ENCODE assay signal across 7 cellular contexts in genomic region chr7:34823650-34824258, GRCh38.
DNase-seq lines count a peak whose midpoint lies in the region; ATAC-seq, FAIRE-seq and TF ChIP-seq lines count a peak whose summit lies in the region.

No MANE protein-coding gene starts in this region.

- POLR2A ChIA-PET in GM10248 (lab: Yijun Ruan, JAX): no interaction called here

- no peak overlapping the region for H3K27ac ChIP-seq in brain microvascular endothelial cell
- no peak overlapping the region for H3K27ac ChIP-seq in keratinocyte (ENCODE audit: control insufficient read depth, insufficient read depth, low read length)

- in situ Hi-C loops in brain microvascular endothelial cell (cut with HindIII; ENCODE audit: low pct_ligation_motif_present, low sequenced_read_pairs): no loop called here

- CTCF ChIA-PET in GM10248 (lab: Yijun Ruan, JAX): interaction anchor here (0.8 to 1.4 kb wide), 12 partner anchors 8 to 800 kb away, joined by 3 to 5 read pairs (median 4); no protein-coding TSS in a partner anchor

- H3K9me1 ChIP-seq in keratinocyte (ENCODE audit: control insufficient read depth, extremely low read depth, insufficient read depth, low read length): no peaks in the 10 kb centered on the region

- ATAC-seq in GM21576 (IDR thresholded peaks at IDR 0.05; ENCODE audit: unreplicated experiment): peak; percentile 90

- dilution Hi-C loops in keratinocyte (cut with MboI; ENCODE audit: extremely low pct_ligation_motif_present, low sequenced_read_pairs): no loop called here

- DNase-seq in GM10248 (ENCODE audit: extremely low spot score) (peak; percentile 58), LHCN-M2 (ENCODE audit: low read depth) (peak; percentile 45), T-helper 2 cell (peak in 4 of 5 experiments; percentile 6 to 53 (median 31)), brain microvascular endothelial cell (peak; percentile 52), keratinocyte (ENCODE audit: low read depth, low spot score) (no peak)
- DNase-seq in stimulated activated CD4-positive, alpha-beta T cell treated with anti-CD3 and anti-CD28 coated beads, Interleukin-4, amount 100 ng/mL, for 48 hours (ENCODE audit: low read depth in 2 of 2): peak; percentile 46 to 51

- peak; percentile 53 for FAIRE-seq in keratinocyte (lab: Jason Lieb, UNC)

- H3K9me3 ChIP-seq in keratinocyte (ENCODE audit: control insufficient read depth, low read depth, low read length): no peaks in the 10 kb centered on the region

- H3K36me3 ChIP-seq in brain microvascular endothelial cell (replicated peaks) (no peaks in the 10 kb centered on the region), keratinocyte (ENCODE audit: control insufficient read depth in 2 of 2, extremely low read depth in 1 of 2, insufficient read depth in 2 of 2, low read length in 2 of 2) (no peaks in the 10 kb centered on the region)

- H3K4me3 ChIP-seq in brain microvascular endothelial cell (ENCODE audit: low read depth, low read length): no peak overlapping the region
- no peak overlapping the region for H3K4me3 ChIP-seq in keratinocyte (ENCODE audit: control insufficient read depth in 2 of 3, extremely low read depth in 1 of 3, insufficient read depth in 2 of 3, low read depth in 1 of 3, low read length in 3 of 3)

- H4K20me1 ChIP-seq in keratinocyte (ENCODE audit: control insufficient read depth, extremely low read depth, insufficient read depth, low read length): no peaks in the 10 kb centered on the region

- H3K27me3 ChIP-seq in brain microvascular endothelial cell (replicated peaks) (no peaks in the 10 kb centered on the region), keratinocyte (ENCODE audit: control insufficient read depth, extremely low read depth, insufficient read depth, low read length) (no peaks in the 10 kb centered on the region)

- no peak overlapping the region for H3K9ac ChIP-seq in keratinocyte (ENCODE audit: control insufficient read depth, extremely low read depth, insufficient read depth, low read length)

- no peak overlapping the region for H3K4me2 ChIP-seq in keratinocyte (ENCODE audit: control insufficient read depth, extremely low read depth, insufficient read depth, low read depth, low read length)

- no peaks in the 10 kb centered on the region for H3K4me1 ChIP-seq in keratinocyte (ENCODE audit: control insufficient read depth, extremely low read depth, insufficient read depth, low read length)

- no peak overlapping the region for H2AFZ ChIP-seq in keratinocyte (ENCODE audit: control insufficient read depth, low read length)

- no peaks in the 10 kb centered on the region for H3K79me2 ChIP-seq in keratinocyte (ENCODE audit: control insufficient read depth, insufficient read depth, low read length)

- TF ChIP-seq CTCF in GM10248 (IDR thresholded peaks at IDR 0.05; ENCODE audit: control extremely low read depth, extremely low read depth, low read depth, missing control alignments) (peak; percentile 78), brain microvascular endothelial cell (IDR thresholded peaks at IDR 0.05; ENCODE audit: low read depth, low read length, missing control alignments) (peak; percentile 94), keratinocyte (optimal IDR thresholded peaks at IDR 0.05 in 1 of 3, IDR thresholded peaks at IDR 0.05 in 1 of 3, conservative IDR thresholded peaks at IDR 0.05 in 1 of 3; ENCODE audit: extremely low read depth in 1 of 3, insufficient read depth in 2 of 3, low read length in 3 of 3) (peak; percentile 75 to 78 (median 77))
